Comparison of ENCODE assay signal across 32 cellular contexts in genomic region chr17:11006530-11006929, GRCh38.
"Had no signal": no experiment of that assay in that cellular context is flagged by ENCODE, and none has a peak within 500 bp of the region (broad histone marks: within the 10 kb centered on the region; RNA-seq: fewer than 3 reads in every experiment).

No MANE protein-coding gene starts in this region.

- DNase-seq: activated effector memory CD4-positive, alpha-beta T cell treated with anti-CD3 and anti-CD28 coated beads, Interleukin-2, amount 50 U/mL, for 16 hours; activated effector memory CD4-positive, alpha-beta T cell treated with Interleukin-2 at 50 U/mL for 16 hours; activated gamma-delta T cell; activated gamma-delta T cell treated with Interleukin-2 at 50 U/mL for 16 hours; activated naive CD4-positive, alpha-beta T cell; activated naive CD4-positive, alpha-beta T cell treated with anti-CD3 and anti-CD28 coated beads for 36 hours; activated naive CD4-positive, alpha-beta T cell treated with anti-CD3 and anti-CD28 coated beads, Interleukin-2, amount 10 ng/mL, durations not matched to agents 7 days and 5 days; activated naive CD4-positive, alpha-beta T cell treated with anti-CD3 and anti-CD28 coated beads, Interleukin-2, amount 50 U/mL, for 16 hours; activated naive CD4-positive, alpha-beta T cell treated with Interleukin-2 at 50 U/mL for 16 hours; activated naive CD8-positive, alpha-beta T cell treated with anti-CD3 and anti-CD28 coated beads for 36 hours; activated naive CD8-positive, alpha-beta T cell treated with anti-CD3 and anti-CD28 coated beads, Interleukin-2, amount 10 ng/mL, durations not matched to agents 7 days and 5 days; activated naive CD8-positive, alpha-beta T cell treated with anti-CD3 and anti-CD28 coated beads, Interleukin-2, amount 50 U/mL, for 24 hours; activated T-cell treated with anti-CD3 and anti-CD28 coated beads, Interleukin-2, amount 50 U/mL, for 1 hour; activated T-cell treated with anti-CD3 and anti-CD28 coated beads, Interleukin-2, amount 50 U/mL, for 24 hours; activated T-cell treated with anti-CD3 and anti-CD28 coated beads, Interleukin-2, amount 50 U/mL, for 4 hours; activated T-cell treated with anti-CD3 and anti-CD28 coated beads, Interleukin-2, amount 50 U/mL, for 48 hours; activated T-cell treated with anti-CD3 and anti-CD28 coated beads, Interleukin-2, amount 50 U/mL, for 72 hours; adrenal gland; amniotic stem cell; amygdala; anterior cingulate cortex; aorta; body of pancreas; brain microvascular endothelial cell; caudate nucleus; central memory CD4-positive, alpha-beta T cell; cerebellar nuclear complex had no signal

- H3K4me3 ChIP-seq: adrenal gland, ascending aorta, body of pancreas, breast epithelium, cardiac muscle cell had no signal

- ATAC-seq: activated naive CD4-positive, alpha-beta T cell treated with anti-CD3 and anti-CD28 coated beads, Interleukin-2, amount 50 U/mL, for 72 hours; activated naive CD8-positive, alpha-beta T cell treated with anti-CD3 and anti-CD28 coated beads, Interleukin-2, amount 50 U/mL, for 24 hours; activated T-cell treated with anti-CD3 and anti-CD28 coated beads, Interleukin-2, amount 50 U/mL, for 4 hours; activated T-cell treated with anti-CD3 and anti-CD28 coated beads, Interleukin-2, amount 50 U/mL, for 72 hours; activated T-helper 17 cell treated with anti-CD3 and anti-CD28 coated beads, Interleukin-2, amount 50 U/mL, for 72 hours; body of pancreas had no signal
